ENCODE assay signal across 8 cellular contexts in the genomic region with DNA sequence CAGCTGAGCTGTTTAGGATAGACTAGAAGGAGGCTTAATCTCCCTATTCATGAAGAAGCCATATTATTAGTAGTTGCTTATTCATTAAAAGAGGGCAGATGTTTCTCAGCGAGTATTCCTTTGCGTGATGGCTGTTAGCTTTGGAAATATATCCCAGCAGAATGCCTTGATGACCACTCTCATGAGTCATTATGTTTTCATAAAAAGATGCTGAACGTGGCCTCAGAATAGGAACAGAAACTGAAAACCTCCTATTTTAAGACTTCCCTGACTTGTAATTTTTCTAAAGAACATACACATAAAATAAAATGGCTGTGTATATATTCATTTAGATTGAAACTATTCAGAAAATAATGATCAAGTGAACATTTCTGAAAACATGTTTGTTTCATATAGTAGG. TPM values are rescaled to one million over a fixed set of nuclear protein-coding genes. Genes with fewer than 3 reads are reported as not detected.
DNase-seq lines count a peak whose midpoint lies in the region; ATAC-seq and TF ChIP-seq lines count a peak whose summit lies in the region.

No MANE protein-coding gene starts in this region.

- POLR2A ChIA-PET in activated CD4-positive, alpha-beta memory T cell treated with anti-CD3 and anti-CD28 coated beads for 36 hours (lab: Charles Lee) = no interaction called here

- H3K4me1 ChIP-seq in fibroblast of lung (ENCODE audit: control insufficient read depth, extremely low read depth, insufficient read depth, low read length) = no peaks in the 10 kb centered on the region

- no peak overlapping the region for H3K4me3 ChIP-seq in fibroblast of lung (replicated peaks in 1 of 4; ENCODE audit: control extremely low read depth in 1 of 4, insufficient read depth in 1 of 4, low read depth in 3 of 4, low read length in 4 of 4)

- H3K4me3 Mint-ChIP-seq in T-helper 17 cell = no peak overlapping the region
- no peak overlapping the region for H3K4me3 Mint-ChIP-seq in activated CD4-positive, alpha-beta memory T cell treated with anti-CD3 and anti-CD28 coated beads for 36 hours

- no peak overlapping the region for H3K9ac ChIP-seq in fibroblast of lung (ENCODE audit: insufficient read depth, low read length)

- H3K4me1 Mint-ChIP-seq in T-helper 17 cell = no peaks in the 10 kb centered on the region
- H3K4me1 Mint-ChIP-seq in activated CD4-positive, alpha-beta memory T cell treated with anti-CD3 and anti-CD28 coated beads for 36 hours (ENCODE audit: low read depth) = no peaks in the 10 kb centered on the region

- no peaks in the 10 kb centered on the region for H3K27me3 Mint-ChIP-seq in T-helper 17 cell
- peaks cover 7% of the 10 kb centered on the region for H3K27me3 Mint-ChIP-seq in activated CD4-positive, alpha-beta memory T cell treated with anti-CD3 and anti-CD28 coated beads for 36 hours

- no peaks in the 10 kb centered on the region for H3K79me2 ChIP-seq in fibroblast of lung (ENCODE audit: control insufficient read depth, insufficient read depth, low read length)

- H3K36me3 ChIP-seq in fibroblast of lung (ENCODE audit: control insufficient read depth, insufficient read depth, low read length) = no peaks in the 10 kb centered on the region

- no peaks in the 10 kb centered on the region for H3K9me3 Mint-ChIP-seq in activated CD4-positive, alpha-beta memory T cell treated with anti-CD3 and anti-CD28 coated beads for 36 hours

- no peak overlapping the region for H2AFZ ChIP-seq in fibroblast of lung (ENCODE audit: low read length)

- no peak overlapping the region for H3K4me2 ChIP-seq in fibroblast of lung (ENCODE audit: extremely low read depth, insufficient read depth, low read length)

- no peaks in the 10 kb centered on the region for H4K20me1 ChIP-seq in fibroblast of lung (ENCODE audit: control insufficient read depth, extremely low read depth, insufficient read depth, low read length)

- intact Hi-C loops in cardiac septum (cut with DNase I) = no loop called here
- intact Hi-C loops in activated CD4-positive, alpha-beta memory T cell treated with anti-CD3 and anti-CD28 coated beads for 36 hours (cut with micrococcal nuclease) = no loop called here

- no peak overlapping the region for H3K27ac ChIP-seq in fibroblast of lung (ENCODE audit: insufficient read depth, low read length)

- H3K27me3 ChIP-seq in fibroblast of lung (ENCODE audit: control insufficient read depth, insufficient read depth, low read length) = no peaks in the 10 kb centered on the region

- ATAC-seq in GM18498 (IDR thresholded peaks at IDR 0.05; ENCODE audit: unreplicated experiment) = peak; percentile 83
- ATAC-seq in GM21737 (IDR thresholded peaks at IDR 0.05; ENCODE audit: unreplicated experiment) = peak; percentile 78
- ATAC-seq in HG03565 (IDR thresholded peaks at IDR 0.05; ENCODE audit: unreplicated experiment) = peak; percentile 81
- ATAC-seq in T-helper 17 cell = no peak

- H3K9me3 ChIP-seq in fibroblast of lung (ENCODE audit: control insufficient read depth, insufficient read depth, low read depth, low read length) = no peaks in the 10 kb centered on the region
- no peaks in the 10 kb centered on the region for H3K9me3 ChIP-seq in T-helper 17 cell (ENCODE audit: control insufficient read depth, low read length, poor library complexity, severe bottlenecking)

- no peaks in the 10 kb centered on the region for H3K36me3 Mint-ChIP-seq in T-helper 17 cell (ENCODE audit: low read depth)
- H3K36me3 Mint-ChIP-seq in activated CD4-positive, alpha-beta memory T cell treated with anti-CD3 and anti-CD28 coated beads for 36 hours = no peaks in the 10 kb centered on the region

- CTCF ChIA-PET in activated CD4-positive, alpha-beta memory T cell treated with anti-CD3 and anti-CD28 coated beads for 36 hours (lab: Charles Lee) = no interaction called here

- TF ChIP-seq CTCF in fibroblast of lung (conservative IDR thresholded peaks at IDR 0.05 in 1 of 2, IDR thresholded peaks at IDR 0.05 in 1 of 2; ENCODE audit: low read depth in 1 of 2, low read length in 2 of 2) = no peak

- peak; percentile 78 to 85 for DNase-seq in fibroblast of lung (ENCODE audit: low read depth in 2 of 2)
- DNase-seq in T-helper 17 cell = no peak
- DNase-seq in cardiac septum (ENCODE audit: low spot score) = no peak
- no peak for DNase-seq in activated CD4-positive, alpha-beta memory T cell treated with anti-CD3 and anti-CD28 coated beads for 36 hours
- no peak for DNase-seq in 8988T

- H3K27ac Mint-ChIP-seq in T-helper 17 cell = no peak overlapping the region
- no peak overlapping the region for H3K27ac Mint-ChIP-seq in activated CD4-positive, alpha-beta memory T cell treated with anti-CD3 and anti-CD28 coated beads for 36 hours

RNA-seq across cellular contexts. Expression of a gene that starts 9.6 kb away (rescaled TPM):
- total RNA-seq in fibroblast of lung (3.9 and 5.8 TPM in 2 replicates), T-helper 17 cell (under 1 TPM; 0.35 to 0.96 TPM), cardiac septum (1.3 TPM)
- polyA plus RNA-seq in fibroblast of lung = 2.8 and 5.8 TPM in 2 replicates
- polyA plus RNA-seq in fibroblast of lung (2012) = 1.6 and 3.9 TPM in 2 replicates
- polyA minus RNA-seq in fibroblast of lung (ENCODE audit: low replicate concordance) = 0.71 and 1.0 TPM in 2 replicates
- 1 to 10 TPM in 1 of 2 experiments, under 1 TPM in 1; 0.97 to 1.1 TPM for total RNA-seq in activated CD4-positive, alpha-beta memory T cell treated with anti-CD3 and anti-CD28 coated beads for 36 hours

Comparison
In these comparisons a context has a peak if more than half of its experiments do, and no peak if none do; other contexts are left out.
1. DNase-seq: peak in fibroblast of lung (2 of 2); none in T-helper 17 cell (0 of 3), cardiac septum (single experiment), activated CD4-positive, alpha-beta memory T cell treated with anti-CD3 and anti-CD28 coated beads for 36 hours (single experiment) and 8988T (single experiment).